Comparison of ENCODE assay signal across 11 cellular contexts in the genomic region with DNA sequence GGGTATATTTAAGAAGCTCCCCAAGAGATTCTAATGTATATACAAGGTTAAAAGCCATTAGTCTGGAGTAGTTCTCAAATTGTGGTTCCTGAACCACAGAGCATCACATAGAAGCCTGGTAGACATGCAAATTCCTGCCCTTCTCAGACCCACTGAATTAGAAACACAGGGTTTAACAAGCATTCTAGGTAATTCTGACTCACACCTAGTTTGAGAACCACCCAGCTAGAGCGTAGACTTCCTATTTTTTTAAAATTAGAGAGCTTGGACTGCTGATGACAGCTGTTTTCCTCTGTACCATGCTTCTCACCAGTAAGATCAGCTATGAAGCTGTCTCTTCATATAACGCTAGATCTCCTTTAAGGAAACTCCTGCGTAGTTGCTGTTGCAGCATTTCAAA. TPM values are rescaled to one million over a fixed set of nuclear protein-coding genes. Genes with fewer than 3 reads are reported as not detected.
DNase-seq lines count a peak whose midpoint lies in the region; ATAC-seq lines count a peak whose summit lies in the region.
"Had no signal": no experiment of that assay in that cellular context is flagged by ENCODE, and none has a peak within 500 bp of the region (broad histone marks: within the 10 kb centered on the region; RNA-seq: fewer than 3 reads in every experiment).

No MANE protein-coding gene starts in this region.

- peak overlapping the region; percentile 10 for H3K27ac Mint-ChIP-seq in T-helper 17 cell

- no peaks in the 10 kb centered on the region for H3K27me3 Mint-ChIP-seq in T-helper 17 cell

- peaks cover 12% of the 10 kb centered on the region; the same call in 1 of the 2 replicates for H4K20me1 ChIP-seq in BLaER1

- H3K36me3 Mint-ChIP-seq in T-helper 17 cell (ENCODE audit: low read depth) = no peaks in the 10 kb centered on the region

- H3K9ac ChIP-seq in BLaER1 = no peak overlapping the region

- H3K4me1 ChIP-seq in BLaER1 = peaks cover 56% of the 10 kb centered on the region

- peak; percentile 85 for ATAC-seq in GM19043 (IDR thresholded peaks at IDR 0.05; ENCODE audit: low read depth, unreplicated experiment)
- ATAC-seq in HG03095 (IDR thresholded peaks at IDR 0.05; ENCODE audit: unreplicated experiment) = peak; percentile 75
- ATAC-seq in T-helper 17 cell = peak; percentile 72

- H3K27me3 ChIP-seq in BLaER1 = no peaks in the 10 kb centered on the region

- peaks cover 15% of the 10 kb centered on the region for H3K9me3 ChIP-seq in BLaER1
- H3K9me3 ChIP-seq in T-helper 17 cell (ENCODE audit: control insufficient read depth, low read length, poor library complexity, severe bottlenecking) = no peaks in the 10 kb centered on the region

- H3K4me2 ChIP-seq in BLaER1 = peak overlapping the region; percentile 26
- H3K4me2 ChIP-seq: smooth muscle cell had no signal

- no peak overlapping the region for H3K4me3 Mint-ChIP-seq in T-helper 17 cell

- DNase-seq in T-helper 17 cell (no peak), iPS-NIHi11 (ENCODE audit: low spot score) (no peak), activated gamma-delta T cell (lab: John Stamatoyannopoulos, UW) (no peak), NCI-H69 (lab: John Stamatoyannopoulos, UW) (no peak), UCSD-AML1 (lab: John Stamatoyannopoulos, UW; ENCODE audit: unreplicated experiment) (no peak)
- DNase-seq: activated CD4-positive, CD25-positive, alpha-beta regulatory T cell treated with anti-CD3 and anti-CD28 coated beads, Interleukin-2, amount 50 U/mL, for 72 hours; NCI-H2227 treated with DMSO at 0.1 percent for 48 hours had no signal

- H3K4me3 ChIP-seq in BLaER1 = no peak overlapping the region
- H3K4me3 ChIP-seq: smooth muscle cell had no signal

- no peak overlapping the region for H3K27ac ChIP-seq in BLaER1

- H3K36me3 ChIP-seq in BLaER1 = peaks cover 37% of the 10 kb centered on the region

- H3K4me1 Mint-ChIP-seq in T-helper 17 cell = peaks cover 8% of the 10 kb centered on the region

RNA-seq across cellular contexts. Expression of a gene that starts 50.6 kb away (rescaled TPM):
- 10 to 100 TPM; 13.5 to 15.4 TPM for total RNA-seq in T-helper 17 cell
